ENCODE assay signal across 8 cellular contexts in the genomic region with DNA sequence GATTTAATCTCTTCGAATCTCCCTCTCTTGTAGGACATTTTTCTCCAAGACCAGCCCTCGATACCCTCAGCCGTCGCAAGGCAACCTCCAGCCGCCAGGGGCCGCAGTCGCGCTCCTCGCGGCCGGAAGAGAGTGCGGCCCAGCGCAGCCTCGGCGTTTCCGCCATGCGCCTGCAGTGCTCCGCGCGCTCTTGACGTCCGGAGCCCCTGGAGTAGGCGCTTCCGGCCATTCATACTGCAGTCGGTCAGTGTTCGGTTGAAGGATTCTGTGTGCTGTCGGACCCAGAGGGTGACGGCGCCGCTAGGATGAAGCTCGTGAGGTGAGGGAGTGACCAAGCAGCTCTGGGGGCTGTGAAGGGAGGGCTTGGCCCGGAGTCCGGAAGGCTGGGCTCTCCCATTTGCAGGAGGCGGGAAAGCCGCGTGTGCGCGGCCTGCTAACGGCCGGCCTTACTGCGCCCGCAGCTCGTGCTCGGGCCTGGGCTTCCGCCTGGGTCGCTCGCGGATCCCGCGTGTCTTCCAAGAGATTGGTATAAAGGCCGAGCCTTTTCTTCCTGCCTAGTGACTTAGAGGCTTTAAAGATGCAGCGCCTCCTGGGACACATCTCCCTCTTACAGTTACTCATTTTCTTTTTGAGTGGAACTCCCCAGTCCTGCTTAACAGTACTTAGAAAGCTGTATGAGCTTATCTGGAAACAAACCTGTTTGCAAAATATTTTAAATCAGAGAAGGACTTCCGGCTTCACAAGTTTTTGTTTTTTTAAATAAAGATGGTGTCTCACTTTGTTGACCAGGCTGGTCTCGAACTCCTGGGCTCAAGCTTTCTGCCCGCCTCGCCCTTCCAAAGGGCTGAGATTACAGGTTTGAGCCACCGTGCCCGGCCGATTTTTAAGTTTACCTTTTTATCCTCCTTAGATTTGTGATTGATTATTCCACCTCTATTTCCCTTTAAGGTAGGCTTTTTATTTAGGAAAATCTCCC. TPM values are rescaled to one million over a fixed set of nuclear protein-coding genes. Genes with fewer than 3 reads are reported as not detected.
DNase-seq lines count a peak whose midpoint lies in the region; ATAC-seq lines count a peak whose summit lies in the region.

A gene (plus strand): TSS at position 190 of the 976 bp plus-strand sequence. CDS start 116 bp downstream, at position 306.

- DNase-seq in DMS53 (lab: John Stamatoyannopoulos, UW): peak; percentile 94
- DNase-seq in OCI-M1 (lab: John Stamatoyannopoulos, UW): peak; percentile 99
- peak; percentile 83 for DNase-seq in activated T-cell treated with anti-CD3 and anti-CD28 coated beads for 4 hours
- DNase-seq in epithelial cell of prostate (ENCODE audit: low read depth, low spot score): peak; percentile 52
- peak; percentile 90 for DNase-seq in mucosa of gallbladder (ENCODE audit: low spot score)
- peak; percentile 71 to 74 for DNase-seq in stimulated activated CD8-positive, alpha-beta memory T cell treated with anti-CD3 and anti-CD28 coated beads, Interleukin-4, amount 100 ng/mL, for 4 hours (ENCODE audit: low read depth in 2 of 2, low spot score in 1 of 2)

- peaks cover 3% of the 10 kb centered on the region for H3K36me3 Mint-ChIP-seq in IgD-negative memory B cell

- no peaks in the 10 kb centered on the region for H3K9me3 Mint-ChIP-seq in IgD-negative memory B cell

- peak within 1 kb of the TSS; percentile 74 to 96 (median 96) for H3K27ac Mint-ChIP-seq in IgD-negative memory B cell

- H3K27me3 Mint-ChIP-seq in IgD-negative memory B cell: no peaks in the 10 kb centered on the region

- peaks cover 20 to 30% (median 22%) of the 10 kb centered on the region in 3 donors for H3K4me1 Mint-ChIP-seq in IgD-negative memory B cell

- peak within 1 kb of the TSS; percentile 92 to 100 (median 100) for H3K4me3 Mint-ChIP-seq in IgD-negative memory B cell

- peak; percentile 97 for ATAC-seq in GM21529 (IDR thresholded peaks at IDR 0.05; ENCODE audit: unreplicated experiment)

- peak within 1 kb of the TSS; percentile 82 for H3K27ac ChIP-seq in epithelial cell of prostate

RNA-seq across cellular contexts. Expression of the gene that starts here (rescaled TPM):
- 102 TPM for polyA plus RNA-seq in IgD-negative memory B cell
- 29.9 TPM for total RNA-seq in mucosa of gallbladder

Comparison
In these comparisons a context has a peak if more than half of its experiments do, and no peak if none do; other contexts are left out.
1. Peak in every context shown above with its lines: DNase-seq, ATAC-seq and H3K27ac ChIP-seq.